Comparison of ENCODE assay signal across 8 cellular contexts in the genomic region with DNA sequence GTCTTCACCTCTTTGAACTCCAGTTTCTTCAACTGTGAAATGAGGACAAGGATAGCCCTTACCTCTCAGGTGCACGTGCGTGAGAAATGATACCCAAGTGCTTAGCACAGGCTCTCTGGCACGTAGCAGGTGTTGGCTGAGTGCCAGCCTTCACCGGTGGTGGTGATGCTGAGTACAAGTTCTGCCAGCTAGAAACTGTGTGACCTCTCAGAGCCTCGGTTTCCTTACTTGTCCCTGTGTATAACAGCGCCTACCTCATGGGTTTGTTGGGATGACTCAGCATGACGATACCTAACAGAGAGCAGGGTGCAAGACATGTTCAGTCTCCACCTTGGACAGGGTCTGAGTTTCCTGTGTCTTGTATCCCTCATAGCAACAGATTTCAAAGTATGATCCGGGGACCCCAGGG.
DNase-seq lines count a peak whose midpoint lies in the region; ATAC-seq and TF ChIP-seq lines count a peak whose summit lies in the region.

No MANE protein-coding gene starts in this region.

- no peaks in the 10 kb centered on the region for H3K27me3 ChIP-seq in colonic mucosa

- H3K4me1 ChIP-seq in colonic mucosa: no peaks in the 10 kb centered on the region

- DNase-seq in Calu3: peak; percentile 33
- DNase-seq in NCI-H1436 treated with DMSO at 0.1 percent for 48 hours (lab: John Stamatoyannopoulos, UW): peak; percentile 40
- peak; percentile 18 for DNase-seq in colonic mucosa
- DNase-seq in omental fat pad (ENCODE audit: low spot score): peak; percentile 36
- no peak for DNase-seq in cortex of kidney (lab: John Stamatoyannopoulos, UW)
- no peak for DNase-seq in glutamatergic neuron
- no peak for DNase-seq in stimulated activated CD4-positive, alpha-beta T cell treated with anti-CD3 and anti-CD28 coated beads, Interleukin-4, amount 100 ng/mL, for 24 hours
- no peak for DNase-seq in T-helper 1 cell

- H3K36me3 Mint-ChIP-seq in Calu3 (ENCODE audit: insufficient read depth, unreplicated experiment) (no peaks in the 10 kb centered on the region), glutamatergic neuron (ENCODE audit: unreplicated experiment) (no peaks in the 10 kb centered on the region)

- BruUV-seq in Calu3 (replicated peaks; lab: Mats Ljungman, UMichigan): no TSS peak

- H3K9ac ChIP-seq in colonic mucosa (ENCODE audit: low read depth in 2 of 2, low read length in 2 of 2): no peak overlapping the region

- peaks cover 27% of the 10 kb centered on the region for H3K27me3 Mint-ChIP-seq in Calu3 (ENCODE audit: unreplicated experiment)
- H3K27me3 Mint-ChIP-seq in glutamatergic neuron (ENCODE audit: unreplicated experiment): peaks cover 5% of the 10 kb centered on the region

- ATAC-seq in omental fat pad (ENCODE audit: low FRiP score): no peak

- H3K9me3 Mint-ChIP-seq in Calu3 (ENCODE audit: low read depth, unreplicated experiment) (no peaks in the 10 kb centered on the region), glutamatergic neuron (ENCODE audit: unreplicated experiment) (no peaks in the 10 kb centered on the region)

- TF ChIP-seq CTCF in Calu3 (IDR thresholded peaks at IDR 0.05; ENCODE audit: unreplicated experiment) (no peak), colonic mucosa (IDR thresholded peaks at IDR 0.05) (no peak), omental fat pad (IDR thresholded peaks at IDR 0.05) (no peak), glutamatergic neuron (IDR thresholded peaks at IDR 0.05; ENCODE audit: partially characterized antibody, unreplicated experiment) (no peak)

- H3K4me3 Mint-ChIP-seq in Calu3 (ENCODE audit: low read depth, unreplicated experiment): no peak overlapping the region
- no peak overlapping the region for H3K4me3 Mint-ChIP-seq in glutamatergic neuron (ENCODE audit: unreplicated experiment)

- no peak overlapping the region for H3K4me3 ChIP-seq in colonic mucosa

- H3K4me1 Mint-ChIP-seq in Calu3 (ENCODE audit: low read depth, unreplicated experiment): no peaks in the 10 kb centered on the region
- peaks cover 4% of the 10 kb centered on the region for H3K4me1 Mint-ChIP-seq in glutamatergic neuron (ENCODE audit: low read depth, unreplicated experiment)

- H3K27ac Mint-ChIP-seq in Calu3 (ENCODE audit: unreplicated experiment): no peak overlapping the region
- no peak overlapping the region for H3K27ac Mint-ChIP-seq in glutamatergic neuron (ENCODE audit: unreplicated experiment)

- CTCF ChIA-PET in Calu3 (lab: Charles Lee): interaction anchor here (0.6 kb wide), 1 partner anchor 1633 kb away, joined by 3 read pairs; no protein-coding TSS in a partner anchor

- H3K27ac ChIP-seq in colonic mucosa: no peak overlapping the region

- H3K36me3 ChIP-seq in colonic mucosa: no peaks in the 10 kb centered on the region

- intact Hi-C loops in Calu3 (cut with micrococcal nuclease; ENCODE audit: unreplicated experiment) (no loop called here), colonic mucosa (cut with DNase I) (no loop called here)

- no peaks in the 10 kb centered on the region for H3K9me3 ChIP-seq in colonic mucosa

Comparison
In these comparisons a context has a peak if more than half of its experiments do, and no peak if none do; other contexts are left out.
1. DNase-seq: peak in Calu3 (single experiment), NCI-H1436 treated with DMSO at 0.1 percent for 48 hours (single experiment), colonic mucosa (single experiment) and omental fat pad (single experiment); none in cortex of kidney (single experiment), glutamatergic neuron (single experiment), stimulated activated CD4-positive, alpha-beta T cell treated with anti-CD3 and anti-CD28 coated beads, Interleukin-4, amount 100 ng/mL, for 24 hours (single experiment) and T-helper 1 cell (0 of 5).